1 cellular context compared by ENCODE assay signal in genomic region chr1:9500756-9501754, GRCh38.
TF ChIP-seq lines count a peak whose summit lies in the region.

No MANE protein-coding gene starts in this region.

TF ChIP-seq in HepG2, 621 proteins besides CTCF, POLR2A, EP300 and RAD21 (continued from another document and continues in another):
- TF ChIP-seq, protein P1, sequence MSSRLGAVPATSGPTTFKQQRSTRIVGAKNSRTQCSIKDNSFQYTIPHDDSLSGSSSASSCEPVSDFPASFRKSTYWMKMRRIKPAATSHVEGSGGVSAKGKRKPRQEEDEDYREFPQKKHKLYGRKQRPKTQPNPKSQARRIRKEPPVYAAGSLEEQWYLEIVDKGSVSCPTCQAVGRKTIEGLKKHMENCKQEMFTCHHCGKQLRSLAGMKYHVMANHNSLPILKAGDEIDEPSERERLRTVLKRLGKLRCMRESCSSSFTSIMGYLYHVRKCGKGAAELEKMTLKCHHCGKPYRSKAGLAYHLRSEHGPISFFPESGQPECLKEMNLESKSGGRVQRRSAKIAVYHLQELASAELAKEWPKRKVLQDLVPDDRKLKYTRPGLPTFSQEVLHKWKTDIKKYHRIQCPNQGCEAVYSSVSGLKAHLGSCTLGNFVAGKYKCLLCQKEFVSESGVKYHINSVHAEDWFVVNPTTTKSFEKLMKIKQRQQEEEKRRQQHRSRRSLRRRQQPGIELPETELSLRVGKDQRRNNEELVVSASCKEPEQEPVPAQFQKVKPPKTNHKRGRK (CRISPR knock-in tag; IDR thresholded peaks at IDR 0.05), result no peak
- TF ChIP-seq ZNF746 (CRISPR knock-in tag; IDR thresholded peaks at IDR 0.05) (no peak), ZBTB38 (CRISPR knock-in tag; IDR thresholded peaks at IDR 0.05) (peak; percentile 72; the same call in 1 of the 2 replicates), KDM4B (CRISPR knock-in tag; IDR thresholded peaks at IDR 0.05) (no peak), REL (CRISPR knock-in tag; conservative IDR thresholded peaks at IDR 0.05) (no peak), MTERF4 (CRISPR knock-in tag; IDR thresholded peaks at IDR 0.05) (0 out of 2 replicates have a peak, but pooled peaks have one; percentile 51), ZNF510 (CRISPR knock-in tag; IDR thresholded peaks at IDR 0.05; ENCODE audit: low read depth) (no peak), SIN3B (IDR thresholded peaks at IDR 0.05; ENCODE audit: low read length) (no peak), SYNCRIP (IDR thresholded peaks at IDR 0.05; ENCODE audit: insufficient read depth, low read depth, low read length) (no peak), NCOR1 (IDR thresholded peaks at IDR 0.05; ENCODE audit: borderline replicate concordance, low read length) (no peak), ISL2 (CRISPR knock-in tag; IDR thresholded peaks at IDR 0.05) (peak; percentile 55), SNRNP70 (IDR thresholded peaks at IDR 0.05; ENCODE audit: low read depth, low read length) (no peak), RELA (CRISPR knock-in tag; IDR thresholded peaks at IDR 0.05) (no peak), ZNF292 (CRISPR knock-in tag; IDR thresholded peaks at IDR 0.05; ENCODE audit: borderline replicate concordance, low read depth) (peak; percentile 96; the same call in 1 of the 2 replicates), GTF3A (CRISPR knock-in tag; conservative IDR thresholded peaks at IDR 0.05) (no peak), TEAD2 (CRISPR knock-in tag; IDR thresholded peaks at IDR 0.05) (no peak), ZBTB4 (CRISPR knock-in tag; IDR thresholded peaks at IDR 0.05; ENCODE audit: borderline replicate concordance) (no peak), RCOR2 (CRISPR knock-in tag; IDR thresholded peaks at IDR 0.05) (peak; percentile 30; the same call in 1 of the 2 replicates), ZNF10 (CRISPR knock-in tag; IDR thresholded peaks at IDR 0.05; ENCODE audit: borderline replicate concordance, low read depth) (no peak), RARA (CRISPR knock-in tag; IDR thresholded peaks at IDR 0.05) (peak; percentile 83), ARNT (IDR thresholded peaks at IDR 0.05) (no peak), JUNB (CRISPR knock-in tag; IDR thresholded peaks at IDR 0.05; ENCODE audit: borderline replicate concordance) (no peak), HNRNPL (IDR thresholded peaks at IDR 0.05; ENCODE audit: low read depth, low read length) (no peak), GMEB1 (CRISPR knock-in tag; IDR thresholded peaks at IDR 0.05; ENCODE audit: borderline replicate concordance) (no peak), ZNF547 (CRISPR knock-in tag; IDR thresholded peaks at IDR 0.05) (no peak), BCL3 (CRISPR knock-in tag; IDR thresholded peaks at IDR 0.05) (no peak), GMEB2 (CRISPR knock-in tag; IDR thresholded peaks at IDR 0.05; ENCODE audit: low read depth) (no peak), ZNF180 (CRISPR knock-in tag; IDR thresholded peaks at IDR 0.05; ENCODE audit: borderline replicate concordance, low read depth) (no peak), CREB3 (CRISPR knock-in tag; IDR thresholded peaks at IDR 0.05) (no peak), SOX6 (IDR thresholded peaks at IDR 0.05) (no peak), SOX6 (CRISPR knock-in tag; IDR thresholded peaks at IDR 0.05) (peak; percentile 84), IRF9 (CRISPR knock-in tag; IDR thresholded peaks at IDR 0.05; ENCODE audit: borderline replicate concordance) (0 out of 2 replicates have a peak, but pooled peaks have one; percentile 19), TCF12 (IDR thresholded peaks at IDR 0.05) (no peak), TCF12 (CRISPR knock-in tag; IDR thresholded peaks at IDR 0.05) (peak; percentile 63; the same call in 1 of the 2 replicates), THYN1 (CRISPR knock-in tag; IDR thresholded peaks at IDR 0.05; ENCODE audit: borderline replicate concordance, low read depth) (no peak)
- TF ChIP-seq, protein P2, sequence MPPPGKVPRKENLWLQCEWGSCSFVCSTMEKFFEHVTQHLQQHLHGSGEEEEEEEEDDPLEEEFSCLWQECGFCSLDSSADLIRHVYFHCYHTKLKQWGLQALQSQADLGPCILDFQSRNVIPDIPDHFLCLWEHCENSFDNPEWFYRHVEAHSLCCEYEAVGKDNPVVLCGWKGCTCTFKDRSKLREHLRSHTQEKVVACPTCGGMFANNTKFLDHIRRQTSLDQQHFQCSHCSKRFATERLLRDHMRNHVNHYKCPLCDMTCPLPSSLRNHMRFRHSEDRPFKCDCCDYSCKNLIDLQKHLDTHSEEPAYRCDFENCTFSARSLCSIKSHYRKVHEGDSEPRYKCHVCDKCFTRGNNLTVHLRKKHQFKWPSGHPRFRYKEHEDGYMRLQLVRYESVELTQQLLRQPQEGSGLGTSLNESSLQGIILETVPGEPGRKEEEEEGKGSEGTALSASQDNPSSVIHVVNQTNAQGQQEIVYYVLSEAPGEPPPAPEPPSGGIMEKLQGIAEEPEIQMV (CRISPR knock-in tag; IDR thresholded peaks at IDR 0.05; ENCODE audit: low read depth), result no peak
- TF ChIP-seq, protein P3, sequence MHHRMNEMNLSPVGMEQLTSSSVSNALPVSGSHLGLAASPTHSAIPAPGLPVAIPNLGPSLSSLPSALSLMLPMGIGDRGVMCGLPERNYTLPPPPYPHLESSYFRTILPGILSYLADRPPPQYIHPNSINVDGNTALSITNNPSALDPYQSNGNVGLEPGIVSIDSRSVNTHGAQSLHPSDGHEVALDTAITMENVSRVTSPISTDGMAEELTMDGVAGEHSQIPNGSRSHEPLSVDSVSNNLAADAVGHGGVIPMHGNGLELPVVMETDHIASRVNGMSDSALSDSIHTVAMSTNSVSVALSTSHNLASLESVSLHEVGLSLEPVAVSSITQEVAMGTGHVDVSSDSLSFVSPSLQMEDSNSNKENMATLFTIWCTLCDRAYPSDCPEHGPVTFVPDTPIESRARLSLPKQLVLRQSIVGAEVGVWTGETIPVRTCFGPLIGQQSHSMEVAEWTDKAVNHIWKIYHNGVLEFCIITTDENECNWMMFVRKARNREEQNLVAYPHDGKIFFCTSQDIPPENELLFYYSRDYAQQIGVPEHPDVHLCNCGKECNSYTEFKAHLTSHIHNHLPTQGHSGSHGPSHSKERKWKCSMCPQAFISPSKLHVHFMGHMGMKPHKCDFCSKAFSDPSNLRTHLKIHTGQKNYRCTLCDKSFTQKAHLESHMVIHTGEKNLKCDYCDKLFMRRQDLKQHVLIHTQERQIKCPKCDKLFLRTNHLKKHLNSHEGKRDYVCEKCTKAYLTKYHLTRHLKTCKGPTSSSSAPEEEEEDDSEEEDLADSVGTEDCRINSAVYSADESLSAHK (CRISPR knock-in tag; IDR thresholded peaks at IDR 0.05; ENCODE audit: borderline replicate concordance), result no peak
- TF ChIP-seq, protein P4, sequence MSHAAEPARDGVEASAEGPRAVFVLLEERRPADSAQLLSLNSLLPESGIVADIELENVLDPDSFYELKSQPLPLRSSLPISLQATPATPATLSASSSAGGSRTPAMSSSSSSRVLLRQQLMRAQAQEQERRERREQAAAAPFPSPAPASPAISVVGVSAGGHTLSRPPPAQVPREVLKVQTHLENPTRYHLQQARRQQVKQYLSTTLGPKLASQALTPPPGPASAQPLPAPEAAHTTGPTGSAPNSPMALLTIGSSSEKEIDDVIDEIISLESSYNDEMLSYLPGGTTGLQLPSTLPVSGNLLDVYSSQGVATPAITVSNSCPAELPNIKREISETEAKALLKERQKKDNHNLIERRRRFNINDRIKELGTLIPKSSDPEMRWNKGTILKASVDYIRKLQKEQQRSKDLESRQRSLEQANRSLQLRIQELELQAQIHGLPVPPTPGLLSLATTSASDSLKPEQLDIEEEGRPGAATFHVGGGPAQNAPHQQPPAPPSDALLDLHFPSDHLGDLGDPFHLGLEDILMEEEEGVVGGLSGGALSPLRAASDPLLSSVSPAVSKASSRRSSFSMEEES (CRISPR knock-in tag; IDR thresholded peaks at IDR 0.05), result peak; percentile 70
- TF ChIP-seq, protein P5, sequence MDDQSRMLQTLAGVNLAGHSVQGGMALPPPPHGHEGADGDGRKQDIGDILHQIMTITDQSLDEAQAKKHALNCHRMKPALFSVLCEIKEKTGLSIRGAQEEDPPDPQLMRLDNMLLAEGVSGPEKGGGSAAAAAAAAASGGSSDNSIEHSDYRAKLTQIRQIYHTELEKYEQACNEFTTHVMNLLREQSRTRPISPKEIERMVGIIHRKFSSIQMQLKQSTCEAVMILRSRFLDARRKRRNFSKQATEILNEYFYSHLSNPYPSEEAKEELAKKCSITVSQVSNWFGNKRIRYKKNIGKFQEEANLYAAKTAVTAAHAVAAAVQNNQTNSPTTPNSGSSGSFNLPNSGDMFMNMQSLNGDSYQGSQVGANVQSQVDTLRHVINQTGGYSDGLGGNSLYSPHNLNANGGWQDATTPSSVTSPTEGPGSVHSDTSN (CRISPR knock-in tag; IDR thresholded peaks at IDR 0.05; ENCODE audit: borderline replicate concordance), result no peak
